In genomic region chr9:124222918-124223720, GRCh38 we compare ENCODE assay signal across 9 cellular contexts. TPM values are rescaled to one million over a fixed set of nuclear protein-coding genes. Genes with fewer than 3 reads are reported as not detected.
A peak's percentile ranks its signal among the peaks of the same experiment; 100 is the strongest.
DNase-seq lines count a peak whose midpoint lies in the region; ATAC-seq and TF ChIP-seq lines count a peak whose summit lies in the region.
"Had no signal": no experiment of that assay in that cellular context is flagged by ENCODE, and none has a peak within 500 bp of the region (broad histone marks: within the 10 kb centered on the region; RNA-seq: fewer than 3 reads in every experiment).

No MANE protein-coding gene starts in this region.

- H3K27ac Mint-ChIP-seq in activated T-helper 17 cell treated with anti-CD3 and anti-CD28 coated beads, Interleukin-2, amount 50 U/mL, for 72 hours = no peak overlapping the region

- no peaks in the 10 kb centered on the region for H3K36me3 ChIP-seq in testis (ENCODE audit: low read depth, missing control alignments)

- no peaks in the 10 kb centered on the region for H3K9me3 ChIP-seq in right cardiac atrium (ENCODE audit: control insufficient read depth, low read length)
- H3K9me3 ChIP-seq in testis = no peaks in the 10 kb centered on the region

- DNase-seq in NCI-H2107 treated with DMSO at 0.1 percent for 48 hours (lab: John Stamatoyannopoulos, UW; ENCODE audit: unreplicated experiment) = peak; percentile 9
- no peak for DNase-seq in NCI-H2107 (lab: John Stamatoyannopoulos, UW)
- peak; percentile 94 for DNase-seq in SKM-1 treated with dmso at 0.1 percent for 144 hours (lab: John Stamatoyannopoulos, UW; ENCODE audit: unreplicated experiment)
- DNase-seq in right cardiac atrium = peak; percentile 86 to 92 (median 89)
- DNase-seq in testis = peak; percentile 70
- no peak for DNase-seq in 8988T
- DNase-seq: naive B cell had no signal

- peaks cover 6% of the 10 kb centered on the region for H3K4me1 Mint-ChIP-seq in activated T-helper 17 cell treated with anti-CD3 and anti-CD28 coated beads, Interleukin-2, amount 50 U/mL, for 72 hours

- H3K27ac ChIP-seq in right cardiac atrium (ENCODE audit: low read length) (no peak overlapping the region), testis (no peak overlapping the region)

- H3K4me1 ChIP-seq in right cardiac atrium (ENCODE audit: control insufficient read depth, insufficient read depth, low read length) (peaks cover 18% of the 10 kb centered on the region), testis (no peaks in the 10 kb centered on the region)

- intact Hi-C loops in right cardiac atrium (cut with DNase I) (loop anchor here in 1 of 4 donors (5.0 kb wide), 1 partner anchor 34 kb away; the partner anchor contains the start of gene NEK6), testis (cut with DNase I; ENCODE audit: low total_unique reads) (no loop called here)

- H3K27me3 Mint-ChIP-seq in activated T-helper 17 cell treated with anti-CD3 and anti-CD28 coated beads, Interleukin-2, amount 50 U/mL, for 72 hours = no peaks in the 10 kb centered on the region
- H3K27me3 Mint-ChIP-seq: naive B cell had no signal

- no peaks in the 10 kb centered on the region for H3K9me3 Mint-ChIP-seq in activated T-helper 17 cell treated with anti-CD3 and anti-CD28 coated beads, Interleukin-2, amount 50 U/mL, for 72 hours
- H3K9me3 Mint-ChIP-seq: naive B cell had no signal

- H3K4me3 Mint-ChIP-seq in activated T-helper 17 cell treated with anti-CD3 and anti-CD28 coated beads, Interleukin-2, amount 50 U/mL, for 72 hours = no peak overlapping the region

- ATAC-seq in right cardiac atrium (peak; percentile 72 to 90), esophagus mucosa (no peak)
- no peak for ATAC-seq in activated T-helper 17 cell treated with anti-CD3 and anti-CD28 coated beads, Interleukin-2, amount 50 U/mL, for 72 hours (replicated peaks)

- TF ChIP-seq CTCF in testis (IDR thresholded peaks at IDR 0.05) = no peak

- H3K4me3 ChIP-seq in right cardiac atrium (ENCODE audit: low read length) (no peak overlapping the region), testis (no peak overlapping the region)

- H3K27me3 ChIP-seq in right cardiac atrium (ENCODE audit: control insufficient read depth, insufficient read depth) = no peaks in the 10 kb centered on the region
- H3K27me3 ChIP-seq in testis = no peaks in the 10 kb centered on the region

- no peaks in the 10 kb centered on the region for H3K36me3 Mint-ChIP-seq in activated T-helper 17 cell treated with anti-CD3 and anti-CD28 coated beads, Interleukin-2, amount 50 U/mL, for 72 hours (ENCODE audit: low read depth)
- H3K36me3 Mint-ChIP-seq: naive B cell had no signal

- no peak for TF ChIP-seq POLR2A in testis (IDR thresholded peaks at IDR 0.05)

- WGBS in right cardiac atrium = 70% methylated on average over 10 of the region's 10 CpGs
- 86 to 90% methylated on average over 9 to 10 of the region's 10 CpGs for WGBS in testis, 2 donors

RNA-seq across cellular contexts. Expression of gene NEK6, which starts 34.6 kb away (rescaled TPM):
- total RNA-seq in right cardiac atrium = 10 to 100 TPM; 12.0 to 19.2 (median 15.6) TPM
- 4.7 TPM for polyA plus RNA-seq in right cardiac atrium
- 10 to 100 TPM; 11.5 to 21.4 TPM for total RNA-seq in testis
- 21.5 TPM for polyA plus RNA-seq in testis (ENCODE audit: insufficient read depth, low read depth, low replicate concordance)
- total RNA-seq in activated T-helper 17 cell treated with anti-CD3 and anti-CD28 coated beads, Interleukin-2, amount 50 U/mL, for 72 hours = 1 to 10 TPM; 6.8 to 7.6 TPM
- 11.0 TPM for total RNA-seq in esophagus mucosa

Comparison
In these comparisons a context has a peak if more than half of its experiments do, and no peak if none do; other contexts are left out.
1. DNase-seq: peak in NCI-H2107 treated with DMSO at 0.1 percent for 48 hours (single experiment), SKM-1 treated with dmso at 0.1 percent for 144 hours (single experiment), right cardiac atrium (3 of 3) and testis (single experiment); none in NCI-H2107 (single experiment) and 8988T (single experiment).
2. ATAC-seq: peak in right cardiac atrium (2 of 2); none in activated T-helper 17 cell treated with anti-CD3 and anti-CD28 coated beads, Interleukin-2, amount 50 U/mL, for 72 hours (single experiment) and esophagus mucosa (single experiment).